ENCODE assay signal across 8 cellular contexts in genomic region chr14:52552063-52552988, GRCh38. TPM values are rescaled to one million over a fixed set of nuclear protein-coding genes. Genes with fewer than 3 reads are reported as not detected.
DNase-seq lines count a peak whose midpoint lies in the region; ATAC-seq and TF ChIP-seq lines count a peak whose summit lies in the region.

Gene GPR137C (plus strand): TSS chr14:52552836. CDS start chr14:52553148, 312 bp downstream.
A gene with protein sequence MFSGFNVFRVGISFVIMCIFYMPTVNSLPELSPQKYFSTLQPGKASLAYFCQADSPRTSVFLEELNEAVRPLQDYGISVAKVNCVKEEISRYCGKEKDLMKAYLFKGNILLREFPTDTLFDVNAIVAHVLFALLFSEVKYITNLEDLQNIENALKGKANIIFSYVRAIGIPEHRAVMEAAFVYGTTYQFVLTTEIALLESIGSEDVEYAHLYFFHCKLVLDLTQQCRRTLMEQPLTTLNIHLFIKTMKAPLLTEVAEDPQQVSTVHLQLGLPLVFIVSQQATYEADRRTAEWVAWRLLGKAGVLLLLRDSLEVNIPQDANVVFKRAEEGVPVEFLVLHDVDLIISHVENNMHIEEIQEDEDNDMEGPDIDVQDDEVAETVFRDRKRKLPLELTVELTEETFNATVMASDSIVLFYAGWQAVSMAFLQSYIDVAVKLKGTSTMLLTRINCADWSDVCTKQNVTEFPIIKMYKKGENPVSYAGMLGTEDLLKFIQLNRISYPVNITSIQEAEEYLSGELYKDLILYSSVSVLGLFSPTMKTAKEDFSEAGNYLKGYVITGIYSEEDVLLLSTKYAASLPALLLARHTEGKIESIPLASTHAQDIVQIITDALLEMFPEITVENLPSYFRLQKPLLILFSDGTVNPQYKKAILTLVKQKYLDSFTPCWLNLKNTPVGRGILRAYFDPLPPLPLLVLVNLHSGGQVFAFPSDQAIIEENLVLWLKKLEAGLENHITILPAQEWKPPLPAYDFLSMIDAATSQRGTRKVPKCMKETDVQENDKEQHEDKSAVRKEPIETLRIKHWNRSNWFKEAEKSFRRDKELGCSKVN (minus strand): TSS chr14:52552505. CDS start chr14:52543557, 8,948 bp downstream.

- H3K36me3 ChIP-seq in mucosa of descending colon (ENCODE audit: low read depth): no peaks in the 10 kb centered on the region

- H3K4me3 ChIP-seq in epithelial cell of proximal tubule (ENCODE audit: low read depth, low read length) (peak within 1 kb of the TSS; percentile 77), mucosa of descending colon (peak within 1 kb of the TSS; percentile 76)

- no peak for TF ChIP-seq EP300 in Ishikawa (IDR thresholded peaks at IDR 0.05; ENCODE audit: borderline replicate concordance)

- DNase-seq in DMS153 treated with DMSO at 0.1 percent for 48 hours (lab: John Stamatoyannopoulos, UW; ENCODE audit: unreplicated experiment) (peak; percentile 99), OCI-M2 (lab: John Stamatoyannopoulos, UW; ENCODE audit: unreplicated experiment) (peak; percentile 93), epithelial cell of proximal tubule (ENCODE audit: low read depth) (peak; percentile 88), mucosa of descending colon (peak; percentile 99 to 100 (median 100))
- peak; percentile 97 for DNase-seq in activated T-cell treated with anti-CD3 and anti-CD28 coated beads, Interleukin-2, amount 50 U/mL, for 1 hour
- DNase-seq in stimulated activated CD8-positive, alpha-beta memory T cell treated with anti-CD3 and anti-CD28 coated beads, Interleukin-4, amount 100 ng/mL, for 1 hour (ENCODE audit: low read depth in 2 of 2, low spot score in 1 of 2): peak; percentile 98 to 100

- ATAC-seq in GM21619 (IDR thresholded peaks at IDR 0.05; ENCODE audit: unreplicated experiment): peak; percentile 93
- peak; percentile 96 for ATAC-seq in mucosa of descending colon

- H3K4me1 ChIP-seq in mucosa of descending colon (ENCODE audit: low read depth): peaks cover 19% of the 10 kb centered on the region

- no peak for TF ChIP-seq RAD21 in Ishikawa (IDR thresholded peaks at IDR 0.05; ENCODE audit: low read depth)

- intact Hi-C loops in mucosa of descending colon (cut with DNase I, micrococcal nuclease): no loop called here

- no peak for TF ChIP-seq CTCF in epithelial cell of proximal tubule (conservative IDR thresholded peaks at IDR 0.05; ENCODE audit: low read depth, low read length)
- TF ChIP-seq CTCF in mucosa of descending colon (IDR thresholded peaks at IDR 0.05): peak; percentile 21

- H3K9me3 ChIP-seq in mucosa of descending colon: no peaks in the 10 kb centered on the region

TF ChIP-seq in Ishikawa, 13 proteins besides CTCF, POLR2A, EP300 and RAD21:
- TF ChIP-seq TEAD4 (IDR thresholded peaks at IDR 0.05) (no peak), TCF12 (IDR thresholded peaks at IDR 0.05; ENCODE audit: low read depth) (peak; percentile 45; the same call in 1 of the 2 replicates), CEBPB (IDR thresholded peaks at IDR 0.05) (no peak), NFIC (IDR thresholded peaks at IDR 0.05) (no peak), ZBTB7A (IDR thresholded peaks at IDR 0.05; ENCODE audit: low read depth) (peak; percentile 71; the same call in 1 of the 2 replicates), TAF1 (IDR thresholded peaks at IDR 0.05; ENCODE audit: low read depth) (peak; percentile 82), CREB1 (IDR thresholded peaks at IDR 0.05; ENCODE audit: low read depth) (peak; percentile 60; the same call in 1 of the 2 replicates), MAX (IDR thresholded peaks at IDR 0.05) (peak; percentile 90)
- TF ChIP-seq, protein P1, sequence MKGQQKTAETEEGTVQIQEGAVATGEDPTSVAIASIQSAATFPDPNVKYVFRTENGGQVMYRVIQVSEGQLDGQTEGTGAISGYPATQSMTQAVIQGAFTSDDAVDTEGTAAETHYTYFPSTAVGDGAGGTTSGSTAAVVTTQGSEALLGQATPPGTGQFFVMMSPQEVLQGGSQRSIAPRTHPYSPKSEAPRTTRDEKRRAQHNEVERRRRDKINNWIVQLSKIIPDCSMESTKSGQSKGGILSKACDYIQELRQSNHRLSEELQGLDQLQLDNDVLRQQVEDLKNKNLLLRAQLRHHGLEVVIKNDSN (IDR thresholded peaks at IDR 0.05): peak; percentile 71

RNA-seq across cellular contexts. Expression of gene GPR137C, which starts in this region (rescaled TPM):
- total RNA-seq in epithelial cell of proximal tubule (1.1 and 1.7 TPM in 2 replicates), mucosa of descending colon (under 1 TPM; 0.43 to 0.82 (median 0.51) TPM)

RNA-seq across cellular contexts. Expression of the second gene that starts in this region (rescaled TPM):
- total RNA-seq in epithelial cell of proximal tubule: 3.7 and 6.7 TPM in 2 replicates
- total RNA-seq in mucosa of descending colon: 10 to 100 TPM in 1 of 3 donors, 1 to 10 TPM in 2; 8.6 to 10.3 (median 9.7) TPM

Comparison
In these comparisons a context has a peak if more than half of its experiments do, and no peak if none do; other contexts are left out.
1. Peak in every context shown above with its lines: DNase-seq, ATAC-seq and H3K4me3 ChIP-seq.